Comparison of ENCODE assay signal across 24 cellular contexts in the genomic region with DNA sequence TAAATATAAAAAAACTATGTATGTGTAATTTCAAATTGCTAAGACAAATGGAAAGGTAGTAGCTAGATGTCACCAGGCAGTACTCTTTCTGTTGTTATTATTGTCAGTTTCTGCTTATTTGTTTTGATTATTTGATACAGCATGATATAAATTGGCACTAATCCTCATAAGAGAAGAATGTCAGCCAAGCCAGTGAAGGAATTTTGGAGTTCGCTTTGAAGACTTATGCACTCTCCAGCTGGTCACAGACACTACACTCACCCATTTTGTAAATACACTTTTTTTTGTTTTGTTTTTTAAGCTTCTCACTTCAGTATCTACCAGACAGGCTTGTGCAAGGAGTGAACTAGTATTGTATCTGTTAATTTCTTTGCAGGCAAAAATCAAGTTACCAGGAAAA.
A peak's percentile ranks its signal among the peaks of the same experiment; 100 is the strongest.
DNase-seq lines count a peak whose midpoint lies in the region; ATAC-seq and TF ChIP-seq lines count a peak whose summit lies in the region.
"Had no signal": no experiment of that assay in that cellular context is flagged by ENCODE, and none has a peak within 500 bp of the region (broad histone marks: within the 10 kb centered on the region; RNA-seq: fewer than 3 reads in every experiment).

No MANE protein-coding gene starts in this region.

- H3K4me1 Mint-ChIP-seq in MCF 10A (ENCODE audit: insufficient read depth, unreplicated experiment) = peaks cover 21% of the 10 kb centered on the region
- H3K4me1 Mint-ChIP-seq: CD4-positive, CD25-positive, alpha-beta regulatory T cell; IgD-negative memory B cell had no signal

- H3K9me3 Mint-ChIP-seq in MCF 10A (ENCODE audit: unreplicated experiment) = peaks cover 10% of the 10 kb centered on the region

- H2BK12ac ChIP-seq in mesenchymal stem cell (ENCODE audit: low read length in 2 of 2) = no peak overlapping the region

- no peak overlapping the region for H4K91ac ChIP-seq in mesenchymal stem cell (ENCODE audit: low read length)

- no peak overlapping the region for H3K4ac ChIP-seq in mesenchymal stem cell (ENCODE audit: low read depth in 1 of 2, low read length in 2 of 2)

- no peaks in the 10 kb centered on the region for H3K4me1 ChIP-seq in breast epithelium
- H3K4me1 ChIP-seq in mesenchymal stem cell (ENCODE audit: control insufficient read depth, insufficient read depth, low read depth, low read length) = no peaks in the 10 kb centered on the region
- H3K4me1 ChIP-seq: BE2C had no signal

- H4K8ac ChIP-seq in mesenchymal stem cell (ENCODE audit: low read length) = no peak overlapping the region

- H3K27me3 Mint-ChIP-seq in MCF 10A (ENCODE audit: insufficient read depth, unreplicated experiment) = no peaks in the 10 kb centered on the region
- H3K27me3 Mint-ChIP-seq: CD4-positive, CD25-positive, alpha-beta regulatory T cell; IgD-negative memory B cell had no signal

- H3K4me3 Mint-ChIP-seq in MCF 10A (ENCODE audit: unreplicated experiment) = no peak overlapping the region
- H3K4me3 Mint-ChIP-seq: IgD-negative memory B cell had no signal

- H3K9ac ChIP-seq in mesenchymal stem cell (ENCODE audit: low read length) = peak overlapping the region; percentile 34

- DNase-seq in MCF 10A (ENCODE audit: unreplicated experiment) (no peak), breast epithelium (ENCODE audit: low spot score in 2 of 2) (no peak), epithelial cell of prostate (ENCODE audit: low read depth, low spot score) (no peak), mesenchymal stem cell (no peak), hippocampal formation (lab: John Stamatoyannopoulos, UW) (no peak), HK-2 (ENCODE audit: unreplicated experiment) (no peak)
- DNase-seq: BE2C; CD4-positive, CD25-positive, alpha-beta regulatory T cell; COR-L47; DMS 273 treated with DMSO at 0.1 percent for 48 hours; DND-41; Karpas-422; MG63; NCI-H1092; NCI-H1436 treated with DMSO at 0.1 percent for 48 hours; NCI-H2029 treated with DMSO at 0.1 percent for 48 hours; NCI-H2171; NCI-H526; PC-9 had no signal

- no peak overlapping the region for H3K18ac ChIP-seq in mesenchymal stem cell (ENCODE audit: low read depth in 1 of 2, low read length in 2 of 2)

- H3K79me1 ChIP-seq in mesenchymal stem cell (replicated peaks; ENCODE audit: low read length, poor library complexity, severe bottlenecking) = no peaks in the 10 kb centered on the region

- H3K27me3 ChIP-seq in breast epithelium (no peaks in the 10 kb centered on the region), mesenchymal stem cell (ENCODE audit: control insufficient read depth in 1 of 2, insufficient read depth in 1 of 2, low read length in 2 of 2) (no peaks in the 10 kb centered on the region)
- H3K27me3 ChIP-seq: BE2C, MG63 had no signal

- WGBS in mesenchymal stem cell = 100% methylated on average over 1 of the region's 1 CpG

- CTCF ChIA-PET in MCF 10A (lab: Yijun Ruan, JAX) = interaction anchor here (0.6 kb wide), 1 partner anchor 772 kb away, joined by 3 read pairs; no protein-coding TSS in a partner anchor

- no peak overlapping the region for H2BK15ac ChIP-seq in mesenchymal stem cell (ENCODE audit: low read depth, poor library complexity, severe bottlenecking)

- H3K4me2 ChIP-seq in mesenchymal stem cell (ENCODE audit: low read length, poor library complexity, severe bottlenecking) = no peak overlapping the region
- H3K4me2 ChIP-seq: PC-9 had no signal

- no peak for TF ChIP-seq POLR2A in breast epithelium (IDR thresholded peaks at IDR 0.05)

- intact Hi-C loops in MCF 10A (cut with micrococcal nuclease) = no loop called here
- intact Hi-C loops in breast epithelium (cut with DNase I; ENCODE audit: low total_unique reads) = no loop called here

- H3K27ac ChIP-seq in breast epithelium (no peak overlapping the region), epithelial cell of prostate (peak overlapping the region; percentile 91), mesenchymal stem cell (ENCODE audit: low read length, poor library complexity, severe bottlenecking) (no peak overlapping the region)
- H3K27ac ChIP-seq: 22Rv1, PC-9, RWPE1 had no signal

- no peak overlapping the region for H2AFZ ChIP-seq in mesenchymal stem cell (ENCODE audit: low read depth, low read length)
- H2AFZ ChIP-seq: PC-9 had no signal

- no peaks in the 10 kb centered on the region for H3K9me3 ChIP-seq in breast epithelium
- no peaks in the 10 kb centered on the region for H3K9me3 ChIP-seq in mesenchymal stem cell (ENCODE audit: control insufficient read depth, low read length)
- H3K9me3 ChIP-seq: BE2C, MG63 had no signal

- H3K4me3 ChIP-seq in breast epithelium (no peak overlapping the region), mesenchymal stem cell (ENCODE audit: insufficient read depth in 1 of 2, low read depth in 1 of 2, low read length in 2 of 2) (peak overlapping the region in 1 of 2 experiments; percentile 5)
- H3K4me3 ChIP-seq: MG63, PC-9 had no signal

- BruUV-seq in MCF 10A (replicated peaks; lab: Mats Ljungman, UMichigan) = no TSS peak

- POLR2A ChIA-PET in MCF 10A (lab: Yijun Ruan, JAX) = interaction anchor here (0.6 to 0.7 kb wide), 2 partner anchors 58 to 115 kb away, joined by 3 read pairs; no protein-coding TSS in a partner anchor

- H3K14ac ChIP-seq in mesenchymal stem cell (ENCODE audit: low read length in 2 of 2) = no peak overlapping the region

- TF ChIP-seq CTCF in MCF 10A (IDR thresholded peaks at IDR 0.05; ENCODE audit: unreplicated experiment) (no peak), breast epithelium (IDR thresholded peaks at IDR 0.05) (no peak)

- H3K27ac Mint-ChIP-seq in MCF 10A (ENCODE audit: low read depth, unreplicated experiment) = peak overlapping the region; percentile 44
- H3K27ac Mint-ChIP-seq: CD4-positive, CD25-positive, alpha-beta regulatory T cell; IgD-negative memory B cell had no signal

- H2BK5ac ChIP-seq in mesenchymal stem cell (ENCODE audit: low read depth, low read length, poor library complexity, severe bottlenecking) = no peak overlapping the region

- H3K36me3 ChIP-seq in breast epithelium (no peaks in the 10 kb centered on the region), mesenchymal stem cell (ENCODE audit: control insufficient read depth in 1 of 2, insufficient read depth in 2 of 2, low read depth in 1 of 2, low read length in 2 of 2) (no peaks in the 10 kb centered on the region)
- H3K36me3 ChIP-seq: BE2C, MG63 had no signal

- ATAC-seq in esophagus mucosa (no peak), HG03139 (IDR thresholded peaks at IDR 0.05; ENCODE audit: unreplicated experiment) (no peak)

- H3K36me3 Mint-ChIP-seq in MCF 10A (ENCODE audit: insufficient read depth, unreplicated experiment) = no peaks in the 10 kb centered on the region
- H3K36me3 Mint-ChIP-seq: CD4-positive, CD25-positive, alpha-beta regulatory T cell; IgD-negative memory B cell had no signal

- no peak overlapping the region for H3K23ac ChIP-seq in mesenchymal stem cell (ENCODE audit: low read length in 2 of 2)

- H2AK5ac ChIP-seq in mesenchymal stem cell (ENCODE audit: low read length, severe bottlenecking) = no peak overlapping the region

- no peak overlapping the region for H2BK120ac ChIP-seq in mesenchymal stem cell (ENCODE audit: low read depth, low read length)
